18 cellular contexts compared by ENCODE assay signal in genomic region chr2:203500297-203500696, GRCh38. TPM values are rescaled to one million over a fixed set of nuclear protein-coding genes. Genes with fewer than 3 reads are reported as not detected.
DNase-seq lines count a peak whose midpoint lies in the region; ATAC-seq, FAIRE-seq and TF ChIP-seq lines count a peak whose summit lies in the region.
"Had no signal": no experiment of that assay in that cellular context is flagged by ENCODE, and none has a peak within 500 bp of the region (broad histone marks: within the 10 kb centered on the region; RNA-seq: fewer than 3 reads in every experiment).

No MANE protein-coding gene starts in this region.

- no peaks in the 10 kb centered on the region for H3K27me3 ChIP-seq in BLaER1
- H3K27me3 ChIP-seq in naive thymus-derived CD4-positive, alpha-beta T cell (ENCODE audit: control insufficient read depth in 2 of 2, insufficient read depth in 2 of 2, low read length in 2 of 2), result no peaks in the 10 kb centered on the region

- peaks cover 29% of the 10 kb centered on the region for H3K9me3 ChIP-seq in BLaER1
- H3K9me3 ChIP-seq in naive thymus-derived CD4-positive, alpha-beta T cell (ENCODE audit: control insufficient read depth in 2 of 3, low read length in 3 of 3), result no peaks in the 10 kb centered on the region

- FAIRE-seq in HTR-8/SVneo (lab: Jason Lieb, UNC), result peak; percentile 13
- FAIRE-seq: G401.6, GM12891, GM18507, K562 had no signal

- ATAC-seq in naive thymus-derived CD4-positive, alpha-beta T cell, result no peak
- ATAC-seq: GM23338, K562 had no signal

- H3K4me3 Mint-ChIP-seq in CD14-positive monocyte, result no peak overlapping the region
- H3K4me3 Mint-ChIP-seq in naive thymus-derived CD4-positive, alpha-beta T cell, result peak overlapping the region in 4 of 10 donors; percentile 1 to 15 (median 8)
- H3K4me3 Mint-ChIP-seq: B cell; CD4-positive, alpha-beta memory T cell; GM23338 had no signal

- peak overlapping the region; percentile 51; the same call in 1 of the 2 replicates for H3K27ac ChIP-seq in BLaER1
- no peak overlapping the region for H3K27ac ChIP-seq in naive thymus-derived CD4-positive, alpha-beta T cell (ENCODE audit: low read depth, low read length)
- H3K27ac ChIP-seq: C4-2B had no signal

- CTCF ChIA-PET in naive thymus-derived CD4-positive, alpha-beta T cell (lab: Charles Lee), result interaction anchor here (0.5 kb wide), 1 partner anchor 143 kb away, joined by 6 read pairs; no protein-coding TSS in a partner anchor

- H3K4me1 Mint-ChIP-seq in CD14-positive monocyte, result peaks cover 36% of the 10 kb centered on the region
- peaks cover 10 to 36% (median 31%) of the 10 kb centered on the region in 7 donors for H3K4me1 Mint-ChIP-seq in naive thymus-derived CD4-positive, alpha-beta T cell
- H3K4me1 Mint-ChIP-seq: GM23338 had no signal

- peak overlapping the region; percentile 54 to 92 (median 77) for H3K27ac Mint-ChIP-seq in CD14-positive monocyte
- H3K27ac Mint-ChIP-seq in naive thymus-derived CD4-positive, alpha-beta T cell, result peak overlapping the region in 5 of 9 donors; percentile 2 to 32 (median 5)
- H3K27ac Mint-ChIP-seq: B cell, GM23338 had no signal

- H3K4me1 ChIP-seq in BLaER1, result peaks cover 27% of the 10 kb centered on the region
- peaks cover 0 to 3% of the 10 kb centered on the region in 2 donors for H3K4me1 ChIP-seq in naive thymus-derived CD4-positive, alpha-beta T cell (ENCODE audit: control insufficient read depth in 2 of 2, insufficient read depth in 2 of 2, low read length in 2 of 2)

- no peaks in the 10 kb centered on the region for H3K36me3 ChIP-seq in BLaER1
- no peaks in the 10 kb centered on the region for H3K36me3 ChIP-seq in naive thymus-derived CD4-positive, alpha-beta T cell (ENCODE audit: control insufficient read depth in 2 of 3, insufficient read depth in 3 of 3, low read length in 3 of 3)

- intact Hi-C loops in CD14-positive monocyte (cut with micrococcal nuclease), result no loop called here
- intact Hi-C loops in naive thymus-derived CD4-positive, alpha-beta T cell (cut with micrococcal nuclease), result no loop called here

- no peak overlapping the region for H3K4me3 ChIP-seq in BLaER1
- no peak overlapping the region for H3K4me3 ChIP-seq in naive thymus-derived CD4-positive, alpha-beta T cell (ENCODE audit: low read length)
- H3K4me3 ChIP-seq: GM23338, K562 had no signal

- TF ChIP-seq CTCF in CD14-positive monocyte (IDR thresholded peaks at IDR 0.05) (no peak), GM13977 (IDR thresholded peaks at IDR 0.05; ENCODE audit: extremely low read depth, insufficient read depth, missing control alignments) (no peak)

- no peak for DNase-seq in CD14-positive monocyte (ENCODE audit: low spot score)
- DNase-seq in HTR-8/SVneo (ENCODE audit: insufficient read length, low spot score), result no peak
- no peak for DNase-seq in naive thymus-derived CD4-positive, alpha-beta T cell
- DNase-seq in GM13977 (ENCODE audit: low spot score), result no peak
- no peak for DNase-seq in stimulated activated CD8-positive, alpha-beta memory T cell treated with anti-CD3 and anti-CD28 coated beads, Interleukin-4, amount 100 ng/mL, for 48 hours
- DNase-seq: CD4-positive, alpha-beta memory T cell; DMS53; DND-41; HCEC 1CT; IMR-90 had no signal

- no peak overlapping the region for H3K9ac ChIP-seq in BLaER1

- no peaks in the 10 kb centered on the region for H4K20me1 ChIP-seq in BLaER1

- POLR2A ChIA-PET in naive thymus-derived CD4-positive, alpha-beta T cell (lab: Charles Lee), result interaction anchor here (0.5 kb wide), 1 partner anchor 268 kb away, joined by 3 read pairs; no protein-coding TSS in a partner anchor

- peaks cover 7 to 23% (median 13%) of the 10 kb centered on the region in 7 donors for H3K9me3 Mint-ChIP-seq in CD14-positive monocyte
- peaks cover 0 to 13% (median 2%) of the 10 kb centered on the region in 11 donors for H3K9me3 Mint-ChIP-seq in naive thymus-derived CD4-positive, alpha-beta T cell

- in situ Hi-C loops in GM13977 (cut with MboI; ENCODE audit: low pct_unique_long_range_greater_than_20kb, low sequenced_read_pairs, unreplicated experiment), result no loop called here

- H3K27me3 Mint-ChIP-seq in CD14-positive monocyte (ENCODE audit: low read depth in 3 of 3), result peaks cover 0 to 3% (median 2%) of the 10 kb centered on the region in 3 donors
- H3K27me3 Mint-ChIP-seq in naive thymus-derived CD4-positive, alpha-beta T cell, result no peaks in the 10 kb centered on the region
- H3K27me3 Mint-ChIP-seq: CD4-positive, alpha-beta memory T cell had no signal

- peaks cover 13 to 16% of the 10 kb centered on the region in 2 donors for H3K36me3 Mint-ChIP-seq in CD14-positive monocyte
- H3K36me3 Mint-ChIP-seq in naive thymus-derived CD4-positive, alpha-beta T cell, result peaks cover 0 to 14% (median 6%) of the 10 kb centered on the region in 5 donors

- H3K4me2 ChIP-seq in BLaER1, result peak overlapping the region; percentile 80
- H3K4me2 ChIP-seq: GM23338 had no signal

RNA-seq across cellular contexts. Expression of gene RAPH1, which starts 34.8 kb away (rescaled TPM):
- polyA plus RNA-seq in CD14-positive monocyte, result 1 to 10 TPM; 4.5 to 5.1 TPM
- total RNA-seq in naive thymus-derived CD4-positive, alpha-beta T cell, result 1 to 10 TPM; 1.8 to 5.5 (median 3.0) TPM
- under 1 TPM; 0.57 to 0.91 TPM for polyA plus RNA-seq in naive thymus-derived CD4-positive, alpha-beta T cell
- total RNA-seq: B cell had no signal
